Comparison of ENCODE assay signal across 1 cellular context in genomic region chr18:7603259-7604000, GRCh38.
A peak's percentile ranks its signal among the peaks of the same experiment; 100 is the strongest.
TF ChIP-seq lines count a peak whose summit lies in the region.

No MANE protein-coding gene starts in this region.

TF ChIP-seq in HepG2, 621 proteins besides CTCF, POLR2A, EP300 and RAD21 (continued from another document and continues in another):
- TF ChIP-seq ZNF770 (CRISPR knock-in tag; IDR thresholded peaks at IDR 0.05): no peak
- no peak for TF ChIP-seq MED1 (CRISPR knock-in tag; IDR thresholded peaks at IDR 0.05)
- TF ChIP-seq ZBTB34 (CRISPR knock-in tag; IDR thresholded peaks at IDR 0.05): no peak
- TF ChIP-seq NCOA2 (CRISPR knock-in tag; IDR thresholded peaks at IDR 0.05): 0 out of 2 replicates have a peak, but pooled peaks have one; percentile 18
- TF ChIP-seq YEATS4 (CRISPR knock-in tag; IDR thresholded peaks at IDR 0.05; ENCODE audit: borderline replicate concordance): no peak
- TF ChIP-seq ZNF263 (CRISPR knock-in tag; IDR thresholded peaks at IDR 0.05): peak; percentile 68
- no peak for TF ChIP-seq GATAD2A (CRISPR knock-in tag; IDR thresholded peaks at IDR 0.05)
- TF ChIP-seq DPF2 (CRISPR knock-in tag; IDR thresholded peaks at IDR 0.05; ENCODE audit: borderline replicate concordance, low read depth): no peak
- TF ChIP-seq ZNF782 (CRISPR knock-in tag; IDR thresholded peaks at IDR 0.05; ENCODE audit: borderline replicate concordance): no peak
- no peak for TF ChIP-seq ZFP91 (CRISPR knock-in tag; IDR thresholded peaks at IDR 0.05; ENCODE audit: borderline replicate concordance)
- no peak for TF ChIP-seq RXRB (CRISPR knock-in tag; IDR thresholded peaks at IDR 0.05; ENCODE audit: borderline replicate concordance)
- TF ChIP-seq ASH2L (IDR thresholded peaks at IDR 0.05; ENCODE audit: insufficient read length, low read depth, low read length): no peak
- TF ChIP-seq STAT5B (CRISPR knock-in tag; IDR thresholded peaks at IDR 0.05): no peak
- TF ChIP-seq MAFG (CRISPR knock-in tag; IDR thresholded peaks at IDR 0.05): no peak
- no peak for TF ChIP-seq KDM5B (CRISPR knock-in tag; IDR thresholded peaks at IDR 0.05; ENCODE audit: borderline replicate concordance)
- TF ChIP-seq MLLT10 (CRISPR knock-in tag; IDR thresholded peaks at IDR 0.05): no peak
- TF ChIP-seq CEBPG (CRISPR knock-in tag; IDR thresholded peaks at IDR 0.05): no peak
- TF ChIP-seq FOXP4 (CRISPR knock-in tag; IDR thresholded peaks at IDR 0.05): 0 out of 2 replicates have a peak, but pooled peaks have one; percentile 24
- TF ChIP-seq CBX5 (CRISPR knock-in tag; IDR thresholded peaks at IDR 0.05; ENCODE audit: borderline replicate concordance): no peak
- TF ChIP-seq ZNF124 (CRISPR knock-in tag; IDR thresholded peaks at IDR 0.05): no peak
- TF ChIP-seq TRIM22 (IDR thresholded peaks at IDR 0.05): no peak
- no peak for TF ChIP-seq ZNF768 (CRISPR knock-in tag; IDR thresholded peaks at IDR 0.05)
- TF ChIP-seq ZNF574 (CRISPR knock-in tag; IDR thresholded peaks at IDR 0.05): 0 out of 2 replicates have a peak, but pooled peaks have one; percentile 17
- no peak for TF ChIP-seq BRD4 (CRISPR knock-in tag; IDR thresholded peaks at IDR 0.05)
- 0 out of 2 replicates have a peak, but pooled peaks have one; percentile 25 for TF ChIP-seq PAXIP1 (CRISPR knock-in tag; conservative IDR thresholded peaks at IDR 0.05)
- no peak for TF ChIP-seq SRSF9 (IDR thresholded peaks at IDR 0.05; ENCODE audit: borderline replicate concordance, insufficient read depth, low read depth, low read length, poor library complexity, severe bottlenecking)
- no peak for TF ChIP-seq SIX4 (CRISPR knock-in tag; IDR thresholded peaks at IDR 0.05)
- TF ChIP-seq POLR2AphosphoS5 (IDR thresholded peaks at IDR 0.05; ENCODE audit: low read depth, low read length): no peak
- TF ChIP-seq TFAP4 (IDR thresholded peaks at IDR 0.05; ENCODE audit: borderline replicate concordance, low read depth): no peak
- TF ChIP-seq NFATC3 (CRISPR knock-in tag; IDR thresholded peaks at IDR 0.05): no peak
- no peak for TF ChIP-seq ZNF883 (CRISPR knock-in tag; IDR thresholded peaks at IDR 0.05; ENCODE audit: not compliant biosample characterization)
- TF ChIP-seq GFI1 (CRISPR knock-in tag; IDR thresholded peaks at IDR 0.05; ENCODE audit: borderline replicate concordance): peak; percentile 56; the same call in 1 of the 2 replicates
- peak; percentile 48; the same call in 1 of the 2 replicates for TF ChIP-seq KMT2A (CRISPR knock-in tag; IDR thresholded peaks at IDR 0.05)
- TF ChIP-seq ZNF292 (CRISPR knock-in tag; IDR thresholded peaks at IDR 0.05; ENCODE audit: borderline replicate concordance, low read depth): peak; percentile 55; the same call in 1 of the 2 replicates
- no peak for TF ChIP-seq ZNF570 (CRISPR knock-in tag; IDR thresholded peaks at IDR 0.05; ENCODE audit: borderline replicate concordance)
- TF ChIP-seq ZNF724P (CRISPR knock-in tag; IDR thresholded peaks at IDR 0.05; ENCODE audit: borderline replicate concordance): no peak
- TF ChIP-seq PITX1 (CRISPR knock-in tag; IDR thresholded peaks at IDR 0.05): peak; percentile 64; the same call in 1 of the 2 replicates
- TF ChIP-seq ELF1 (CRISPR knock-in tag; IDR thresholded peaks at IDR 0.05): no peak
- TF ChIP-seq ZNF317 (CRISPR knock-in tag; IDR thresholded peaks at IDR 0.05): no peak
- TF ChIP-seq ZKSCAN8 (CRISPR knock-in tag; IDR thresholded peaks at IDR 0.05; ENCODE audit: borderline replicate concordance): no peak
- no peak for TF ChIP-seq THAP8 (CRISPR knock-in tag; IDR thresholded peaks at IDR 0.05; ENCODE audit: borderline replicate concordance)
- TF ChIP-seq SP140L (CRISPR knock-in tag; IDR thresholded peaks at IDR 0.05; ENCODE audit: borderline replicate concordance): no peak
- TF ChIP-seq ZNF792 (CRISPR knock-in tag; IDR thresholded peaks at IDR 0.05): no peak
- TF ChIP-seq ZNF362 (CRISPR knock-in tag; IDR thresholded peaks at IDR 0.05; ENCODE audit: borderline replicate concordance): no peak
- no peak for TF ChIP-seq SRSF4 (IDR thresholded peaks at IDR 0.05; ENCODE audit: low read depth, low read length, poor library complexity, severe bottlenecking)
- TF ChIP-seq BRF2 (CRISPR knock-in tag; IDR thresholded peaks at IDR 0.05): no peak
